ENCODE assay signal across 8 cellular contexts in the genomic region with DNA sequence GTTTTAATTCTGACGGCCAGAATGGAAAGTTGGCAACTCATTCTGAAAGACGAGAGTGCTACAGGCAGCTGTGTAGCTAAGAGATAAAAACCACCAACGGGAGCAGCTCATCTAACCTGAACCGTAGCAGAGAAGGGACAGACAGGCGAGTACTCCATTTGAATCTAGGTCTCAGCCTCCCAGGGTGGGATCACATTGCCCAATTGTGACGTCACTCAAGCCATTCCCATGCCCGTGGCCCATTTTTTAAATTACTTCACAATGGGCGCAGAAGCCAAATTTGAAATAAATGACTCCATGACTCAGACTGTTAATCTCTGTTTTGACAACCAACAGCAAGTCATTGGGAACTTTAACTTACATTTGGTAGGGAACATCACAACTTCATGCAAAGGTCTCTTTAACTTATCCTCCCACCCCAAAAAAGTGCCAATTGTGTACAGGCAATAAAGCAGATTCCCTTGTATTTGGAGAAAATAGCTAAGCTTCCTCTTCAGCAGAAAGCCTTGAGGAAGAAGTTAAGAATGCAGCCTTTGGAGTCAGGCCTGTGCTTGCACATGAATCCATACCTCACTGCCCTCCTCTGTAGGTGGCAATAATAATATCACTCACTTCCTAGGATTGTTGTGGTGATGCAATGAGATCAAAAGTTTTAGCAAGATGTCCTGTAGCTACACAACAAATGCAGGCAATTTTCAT.
DNase-seq lines count a peak whose midpoint lies in the region; ATAC-seq and TF ChIP-seq lines count a peak whose summit lies in the region.

No MANE protein-coding gene starts in this region.

- H3K27me3 ChIP-seq in tibial artery = no peaks in the 10 kb centered on the region

- CTCF ChIA-PET in AG04449 (lab: Yijun Ruan, JAX) = interaction anchor here (0.8 to 2.1 kb wide), 3 partner anchors 9 to 17 kb away, joined by 3 to 12 read pairs (median 3); no protein-coding TSS in a partner anchor

- intact Hi-C loops in left ventricle myocardium superior (cut with micrococcal nuclease) (no loop called here), tibial artery (cut with DNase I; ENCODE audit: low total_unique reads) (no loop called here)

- DNase-seq in AG04449 (ENCODE audit: low read depth, low spot score) = peak; percentile 77
- DNase-seq in activated CD4-positive, alpha-beta T cell treated with anti-CD3 and anti-CD28 coated beads, Interleukin-2, amount 50 U/mL, for 48 hours = peak; percentile 16 to 43
- DNase-seq in left ventricle myocardium superior = peak; percentile 53
- peak; percentile 84 to 87 for DNase-seq in tibial artery
- no peak for DNase-seq in MV-4-11 (lab: John Stamatoyannopoulos, UW)
- DNase-seq in erythroblast (lab: John Stamatoyannopoulos, UW) = no peak

- TF ChIP-seq CTCF in AG04449 (IDR thresholded peaks at IDR 0.05; ENCODE audit: insufficient read depth, low read length, missing control alignments) (no peak), tibial artery (IDR thresholded peaks at IDR 0.05) (peak in 1 of 2 experiments; percentile 6)

- no peaks in the 10 kb centered on the region for H3K36me3 ChIP-seq in tibial artery

- peak; percentile 88 for ATAC-seq in GM19035 (IDR thresholded peaks at IDR 0.05; ENCODE audit: unreplicated experiment)
- peak; percentile 97 for ATAC-seq in HG03095 (IDR thresholded peaks at IDR 0.05; ENCODE audit: unreplicated experiment)
- ATAC-seq in left ventricle myocardium superior = peak; percentile 97

- H3K4me3 ChIP-seq in AG04449 (ENCODE audit: low read depth, low read length) = no peak overlapping the region
- peak overlapping the region; percentile 5 to 34 for H3K4me3 ChIP-seq in tibial artery

- POLR2A ChIA-PET in AG04449 (lab: Yijun Ruan, JAX) = interaction anchor here (0.8 kb wide), 1 partner anchor 1593 kb away, joined by 3 read pairs; no protein-coding TSS in a partner anchor

- peaks cover 0 to 18% (median 3%) of the 10 kb centered on the region in 4 donors for H3K4me1 ChIP-seq in tibial artery

- peak overlapping the region; percentile 53 to 67 for H3K27ac ChIP-seq in tibial artery

- H3K9me3 ChIP-seq in tibial artery = peaks cover 0 to 4% (median 0%) of the 10 kb centered on the region in 3 donors

- TF ChIP-seq POLR2A in erythroblast (IDR thresholded peaks at IDR 0.05; ENCODE audit: low read length) = no peak

Comparison
In these comparisons a context has a peak if more than half of its experiments do, and no peak if none do; other contexts are left out.
1. DNase-seq: peak in AG04449 (single experiment), activated CD4-positive, alpha-beta T cell treated with anti-CD3 and anti-CD28 coated beads, Interleukin-2, amount 50 U/mL, for 48 hours (2 of 2), left ventricle myocardium superior (single experiment) and tibial artery (2 of 2); none in MV-4-11 (single experiment) and erythroblast (0 of 2).
2. Peak in every context shown above with its lines, with median percentiles within 50 percentile points of each other: ATAC-seq.